Comparison of ENCODE assay signal across 17 cellular contexts in genomic region chr14:99263564-99264330, GRCh38. TPM values are rescaled to one million over a fixed set of nuclear protein-coding genes. Genes with fewer than 3 reads are reported as not detected.
DNase-seq lines count a peak whose midpoint lies in the region; ATAC-seq and FAIRE-seq lines count a peak whose summit lies in the region.
"Had no signal": no experiment of that assay in that cellular context is flagged by ENCODE, and none has a peak within 500 bp of the region (broad histone marks: within the 10 kb centered on the region; RNA-seq: fewer than 3 reads in every experiment).

No MANE protein-coding gene starts in this region.

- WGBS in small intestine, 3 donors, result 58 to 77% (median 64%) methylated on average over 8 of the region's 8 CpGs

- H3K27ac ChIP-seq in small intestine (ENCODE audit: low read depth in 1 of 2, low read length in 1 of 2), result peak overlapping the region; percentile 64 to 87
- H3K27ac ChIP-seq: gastroesophageal sphincter, RWPE1 had no signal

- peaks cover 0 to 2% of the 10 kb centered on the region in 2 donors for H3K27me3 ChIP-seq in small intestine (ENCODE audit: control insufficient read depth in 2 of 2, insufficient read depth in 2 of 2, low read length in 2 of 2)

- peak overlapping the region; percentile 99 for H3K27ac Mint-ChIP-seq in activated CD4-positive, alpha-beta T cell treated with anti-CD3 and anti-CD28 coated beads, Interleukin-2, amount 10 ng/mL, durations not matched to agents 24 days and 14 days
- H3K27ac Mint-ChIP-seq in T-helper 1 cell treated with Interleukin-12 subunit alpha and Interleukin-12 subunit beta and Interleukin-4 antibody, amounts not matched to agents 30 μg/mL and 1 μg/mL, for 36 hours, result peak overlapping the region; percentile 97
- H3K27ac Mint-ChIP-seq in effector memory CD8-positive, alpha-beta T cell, result peak overlapping the region; percentile 98 to 99
- H3K27ac Mint-ChIP-seq: memory B cell had no signal

- no peak for FAIRE-seq in small intestine (lab: Jason Lieb, UNC)
- FAIRE-seq: endothelial cell of umbilical vein had no signal

- intact Hi-C loops in activated CD4-positive, alpha-beta T cell treated with anti-CD3 and anti-CD28 coated beads, Interleukin-2, amount 10 ng/mL, durations not matched to agents 24 days and 14 days (cut with micrococcal nuclease), result loop anchor here (1.0 to 10.0 kb wide), 4 partner anchors 16 to 829 kb away; no protein-coding TSS in a partner anchor

- no peaks in the 10 kb centered on the region for H3K9me3 Mint-ChIP-seq in activated CD4-positive, alpha-beta T cell treated with anti-CD3 and anti-CD28 coated beads, Interleukin-2, amount 10 ng/mL, durations not matched to agents 24 days and 14 days
- H3K9me3 Mint-ChIP-seq in T-helper 1 cell treated with Interleukin-12 subunit alpha and Interleukin-12 subunit beta and Interleukin-4 antibody, amounts not matched to agents 30 μg/mL and 1 μg/mL, for 36 hours, result no peaks in the 10 kb centered on the region
- H3K9me3 Mint-ChIP-seq in effector memory CD8-positive, alpha-beta T cell, result no peaks in the 10 kb centered on the region
- H3K9me3 Mint-ChIP-seq: memory B cell had no signal

- H3K36me3 ChIP-seq in small intestine (ENCODE audit: control insufficient read depth in 2 of 2, insufficient read depth in 2 of 2, low read length in 2 of 2), result no peaks in the 10 kb centered on the region
- H3K36me3 ChIP-seq: gastroesophageal sphincter had no signal

- peaks cover 46% of the 10 kb centered on the region for H3K36me3 Mint-ChIP-seq in activated CD4-positive, alpha-beta T cell treated with anti-CD3 and anti-CD28 coated beads, Interleukin-2, amount 10 ng/mL, durations not matched to agents 24 days and 14 days (ENCODE audit: low read depth)
- peaks cover 61% of the 10 kb centered on the region for H3K36me3 Mint-ChIP-seq in T-helper 1 cell treated with Interleukin-12 subunit alpha and Interleukin-12 subunit beta and Interleukin-4 antibody, amounts not matched to agents 30 μg/mL and 1 μg/mL, for 36 hours (ENCODE audit: low read depth)
- peaks cover 97% of the 10 kb centered on the region for H3K36me3 Mint-ChIP-seq in effector memory CD8-positive, alpha-beta T cell (ENCODE audit: insufficient read depth)
- H3K36me3 Mint-ChIP-seq: memory B cell had no signal

- no peaks in the 10 kb centered on the region for H3K27me3 Mint-ChIP-seq in activated CD4-positive, alpha-beta T cell treated with anti-CD3 and anti-CD28 coated beads, Interleukin-2, amount 10 ng/mL, durations not matched to agents 24 days and 14 days
- H3K27me3 Mint-ChIP-seq in T-helper 1 cell treated with Interleukin-12 subunit alpha and Interleukin-12 subunit beta and Interleukin-4 antibody, amounts not matched to agents 30 μg/mL and 1 μg/mL, for 36 hours (ENCODE audit: low read depth), result no peaks in the 10 kb centered on the region
- H3K27me3 Mint-ChIP-seq in effector memory CD8-positive, alpha-beta T cell, result no peaks in the 10 kb centered on the region

- peak; percentile 61 for DNase-seq in activated CD4-positive, alpha-beta T cell treated with anti-CD3 and anti-CD28 coated beads, Interleukin-2, amount 10 ng/mL, durations not matched to agents 24 days and 14 days
- DNase-seq in activated CD4-positive, alpha-beta T cell treated with anti-CD3 and anti-CD28 coated beads, Interleukin-2, amount 50 U/mL, for 4 hours, result no peak
- no peak for DNase-seq in effector memory CD8-positive, alpha-beta T cell
- DNase-seq in small intestine (no peak), DMS79 (lab: John Stamatoyannopoulos, UW) (no peak)
- DNase-seq: 8988T; activated CD4-positive, alpha-beta T cell treated with anti-CD3 and anti-CD28 coated beads, Interleukin-2, amount 50 U/mL, for 1 hour; HCEC 1CT; NCI-H2107; nucleus accumbens had no signal

- H3K4me1 Mint-ChIP-seq in activated CD4-positive, alpha-beta T cell treated with anti-CD3 and anti-CD28 coated beads, Interleukin-2, amount 10 ng/mL, durations not matched to agents 24 days and 14 days, result peaks cover 91% of the 10 kb centered on the region
- H3K4me1 Mint-ChIP-seq in T-helper 1 cell treated with Interleukin-12 subunit alpha and Interleukin-12 subunit beta and Interleukin-4 antibody, amounts not matched to agents 30 μg/mL and 1 μg/mL, for 36 hours (ENCODE audit: low read depth), result peaks cover 76% of the 10 kb centered on the region
- peaks cover 74 to 97% of the 10 kb centered on the region in 2 donors for H3K4me1 Mint-ChIP-seq in effector memory CD8-positive, alpha-beta T cell (ENCODE audit: low read depth in 2 of 2)

- peak overlapping the region; percentile 91 for H3K4me3 Mint-ChIP-seq in activated CD4-positive, alpha-beta T cell treated with anti-CD3 and anti-CD28 coated beads, Interleukin-2, amount 10 ng/mL, durations not matched to agents 24 days and 14 days
- peak overlapping the region; percentile 93 for H3K4me3 Mint-ChIP-seq in T-helper 1 cell treated with Interleukin-12 subunit alpha and Interleukin-12 subunit beta and Interleukin-4 antibody, amounts not matched to agents 30 μg/mL and 1 μg/mL, for 36 hours
- peak overlapping the region; percentile 99 for H3K4me3 Mint-ChIP-seq in effector memory CD8-positive, alpha-beta T cell
- H3K4me3 Mint-ChIP-seq: memory B cell had no signal

- no peaks in the 10 kb centered on the region for H3K9me3 ChIP-seq in small intestine (ENCODE audit: control insufficient read depth, low read depth)
- H3K9me3 ChIP-seq: gastroesophageal sphincter had no signal

- peak overlapping the region in 1 of 2 donors; percentile 15 for H3K4me3 ChIP-seq in small intestine (ENCODE audit: low read depth in 1 of 2, low read length in 2 of 2)
- H3K4me3 ChIP-seq: gastroesophageal sphincter had no signal

- ATAC-seq in effector memory CD8-positive, alpha-beta T cell (replicated peaks), result no peak
- ATAC-seq in GM19455 (IDR thresholded peaks at IDR 0.05; ENCODE audit: unreplicated experiment) (no peak), GM21619 (IDR thresholded peaks at IDR 0.05; ENCODE audit: unreplicated experiment) (no peak)
- ATAC-seq: gastroesophageal sphincter had no signal

- no peaks in the 10 kb centered on the region for H3K4me1 ChIP-seq in small intestine (ENCODE audit: control insufficient read depth in 2 of 2, insufficient read depth in 1 of 2, low read depth in 1 of 2, low read length in 1 of 2)

RNA-seq across cellular contexts. Expression of gene BCL11B, which starts 8.2 kb away (rescaled TPM):
- total RNA-seq in activated CD4-positive, alpha-beta T cell treated with anti-CD3 and anti-CD28 coated beads, Interleukin-2, amount 10 ng/mL, durations not matched to agents 24 days and 14 days, result 48.2 and 48.5 TPM in 2 replicates
- polyA plus RNA-seq in small intestine, result 1 to 10 TPM in 1 of 3 donors, under 1 TPM in 2; 0.45 to 2.4 (median 0.54) TPM
